ENCODE assay signal across 1 cellular context in the genomic region with DNA sequence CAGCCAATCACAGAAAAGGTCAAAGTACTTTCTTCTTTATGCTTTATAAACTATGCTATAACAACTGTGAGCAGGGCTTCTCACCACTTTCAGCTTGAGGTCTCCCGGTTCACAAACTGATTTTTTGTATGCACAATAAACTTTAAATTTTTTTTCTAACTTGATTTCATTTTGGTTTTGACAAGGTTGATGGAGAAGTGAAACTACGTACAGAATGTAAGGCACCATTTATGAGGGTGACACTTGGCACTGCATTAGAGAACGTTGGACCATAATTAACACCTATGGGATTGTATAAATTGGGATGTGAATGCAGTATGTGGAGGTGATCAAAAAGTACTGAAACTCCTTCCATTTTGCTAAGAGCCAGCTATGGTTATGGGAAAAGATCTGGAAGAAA.
TF ChIP-seq lines count a peak whose summit lies in the region.

No MANE protein-coding gene starts in this region.

TF ChIP-seq in WTC11, 78 proteins besides CTCF, POLR2A, EP300 and RAD21 (continued from another document):
- TF ChIP-seq, protein P1, sequence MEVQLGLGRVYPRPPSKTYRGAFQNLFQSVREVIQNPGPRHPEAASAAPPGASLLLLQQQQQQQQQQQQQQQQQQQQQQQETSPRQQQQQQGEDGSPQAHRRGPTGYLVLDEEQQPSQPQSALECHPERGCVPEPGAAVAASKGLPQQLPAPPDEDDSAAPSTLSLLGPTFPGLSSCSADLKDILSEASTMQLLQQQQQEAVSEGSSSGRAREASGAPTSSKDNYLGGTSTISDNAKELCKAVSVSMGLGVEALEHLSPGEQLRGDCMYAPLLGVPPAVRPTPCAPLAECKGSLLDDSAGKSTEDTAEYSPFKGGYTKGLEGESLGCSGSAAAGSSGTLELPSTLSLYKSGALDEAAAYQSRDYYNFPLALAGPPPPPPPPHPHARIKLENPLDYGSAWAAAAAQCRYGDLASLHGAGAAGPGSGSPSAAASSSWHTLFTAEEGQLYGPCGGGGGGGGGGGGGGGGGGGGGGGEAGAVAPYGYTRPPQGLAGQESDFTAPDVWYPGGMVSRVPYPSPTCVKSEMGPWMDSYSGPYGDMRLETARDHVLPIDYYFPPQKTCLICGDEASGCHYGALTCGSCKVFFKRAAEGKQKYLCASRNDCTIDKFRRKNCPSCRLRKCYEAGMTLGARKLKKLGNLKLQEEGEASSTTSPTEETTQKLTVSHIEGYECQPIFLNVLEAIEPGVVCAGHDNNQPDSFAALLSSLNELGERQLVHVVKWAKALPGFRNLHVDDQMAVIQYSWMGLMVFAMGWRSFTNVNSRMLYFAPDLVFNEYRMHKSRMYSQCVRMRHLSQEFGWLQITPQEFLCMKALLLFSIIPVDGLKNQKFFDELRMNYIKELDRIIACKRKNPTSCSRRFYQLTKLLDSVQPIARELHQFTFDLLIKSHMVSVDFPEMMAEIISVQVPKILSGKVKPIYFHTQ (CRISPR knock-in tag; IDR thresholded peaks at IDR 0.05) = no peak
- TF ChIP-seq, protein P2, sequence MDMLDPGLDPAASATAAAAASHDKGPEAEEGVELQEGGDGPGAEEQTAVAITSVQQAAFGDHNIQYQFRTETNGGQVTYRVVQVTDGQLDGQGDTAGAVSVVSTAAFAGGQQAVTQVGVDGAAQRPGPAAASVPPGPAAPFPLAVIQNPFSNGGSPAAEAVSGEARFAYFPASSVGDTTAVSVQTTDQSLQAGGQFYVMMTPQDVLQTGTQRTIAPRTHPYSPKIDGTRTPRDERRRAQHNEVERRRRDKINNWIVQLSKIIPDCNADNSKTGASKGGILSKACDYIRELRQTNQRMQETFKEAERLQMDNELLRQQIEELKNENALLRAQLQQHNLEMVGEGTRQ (CRISPR knock-in tag; IDR thresholded peaks at IDR 0.05) = no peak
- no peak for TF ChIP-seq JAZF1 (CRISPR knock-in tag; IDR thresholded peaks at IDR 0.05)
- TF ChIP-seq, protein P3, sequence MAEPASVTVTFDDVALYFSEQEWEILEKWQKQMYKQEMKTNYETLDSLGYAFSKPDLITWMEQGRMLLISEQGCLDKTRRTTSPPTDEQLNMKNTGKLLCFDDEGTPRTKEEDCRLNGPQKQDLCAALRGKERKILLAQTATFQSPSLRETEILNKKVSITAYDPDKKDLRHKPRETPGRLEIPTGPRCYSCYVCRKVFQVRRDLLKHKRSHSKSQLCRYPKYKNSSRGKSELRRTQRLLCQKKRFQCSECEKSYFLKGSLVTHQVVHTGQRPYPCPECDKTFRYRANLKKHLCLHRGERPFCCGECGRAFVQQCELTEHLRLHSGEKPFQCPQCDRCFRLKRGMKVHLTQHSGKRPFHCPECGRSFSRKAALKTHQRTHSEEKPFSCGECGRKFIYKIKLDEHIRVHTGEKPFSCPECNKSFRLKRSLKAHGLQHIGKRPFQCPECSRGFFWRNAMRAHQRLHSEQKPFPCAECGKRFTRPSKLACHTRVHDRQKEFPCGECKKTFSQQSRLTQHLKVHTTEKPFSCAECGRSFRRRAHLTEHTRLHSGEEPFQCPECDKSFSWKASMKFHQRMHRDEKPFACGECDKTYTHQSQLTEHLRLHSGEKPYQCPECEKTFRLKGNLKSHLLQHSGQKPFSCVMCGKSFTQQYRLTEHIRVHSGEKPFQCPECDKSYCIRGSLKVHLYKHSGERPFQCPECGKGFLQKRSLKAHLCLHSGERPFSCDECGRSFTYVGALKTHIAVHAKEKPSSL (CRISPR knock-in tag; conservative IDR thresholded peaks at IDR 0.05) = no peak
- TF ChIP-seq, protein P4, sequence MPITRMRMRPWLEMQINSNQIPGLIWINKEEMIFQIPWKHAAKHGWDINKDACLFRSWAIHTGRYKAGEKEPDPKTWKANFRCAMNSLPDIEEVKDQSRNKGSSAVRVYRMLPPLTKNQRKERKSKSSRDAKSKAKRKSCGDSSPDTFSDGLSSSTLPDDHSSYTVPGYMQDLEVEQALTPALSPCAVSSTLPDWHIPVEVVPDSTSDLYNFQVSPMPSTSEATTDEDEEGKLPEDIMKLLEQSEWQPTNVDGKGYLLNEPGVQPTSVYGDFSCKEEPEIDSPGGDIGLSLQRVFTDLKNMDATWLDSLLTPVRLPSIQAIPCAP (CRISPR knock-in tag; IDR thresholded peaks at IDR 0.05) = no peak
- TF ChIP-seq FOXK1 (CRISPR knock-in tag; IDR thresholded peaks at IDR 0.05) = no peak
- TF ChIP-seq ETV6 (CRISPR knock-in tag; IDR thresholded peaks at IDR 0.05) = no peak
- TF ChIP-seq, protein P5, sequence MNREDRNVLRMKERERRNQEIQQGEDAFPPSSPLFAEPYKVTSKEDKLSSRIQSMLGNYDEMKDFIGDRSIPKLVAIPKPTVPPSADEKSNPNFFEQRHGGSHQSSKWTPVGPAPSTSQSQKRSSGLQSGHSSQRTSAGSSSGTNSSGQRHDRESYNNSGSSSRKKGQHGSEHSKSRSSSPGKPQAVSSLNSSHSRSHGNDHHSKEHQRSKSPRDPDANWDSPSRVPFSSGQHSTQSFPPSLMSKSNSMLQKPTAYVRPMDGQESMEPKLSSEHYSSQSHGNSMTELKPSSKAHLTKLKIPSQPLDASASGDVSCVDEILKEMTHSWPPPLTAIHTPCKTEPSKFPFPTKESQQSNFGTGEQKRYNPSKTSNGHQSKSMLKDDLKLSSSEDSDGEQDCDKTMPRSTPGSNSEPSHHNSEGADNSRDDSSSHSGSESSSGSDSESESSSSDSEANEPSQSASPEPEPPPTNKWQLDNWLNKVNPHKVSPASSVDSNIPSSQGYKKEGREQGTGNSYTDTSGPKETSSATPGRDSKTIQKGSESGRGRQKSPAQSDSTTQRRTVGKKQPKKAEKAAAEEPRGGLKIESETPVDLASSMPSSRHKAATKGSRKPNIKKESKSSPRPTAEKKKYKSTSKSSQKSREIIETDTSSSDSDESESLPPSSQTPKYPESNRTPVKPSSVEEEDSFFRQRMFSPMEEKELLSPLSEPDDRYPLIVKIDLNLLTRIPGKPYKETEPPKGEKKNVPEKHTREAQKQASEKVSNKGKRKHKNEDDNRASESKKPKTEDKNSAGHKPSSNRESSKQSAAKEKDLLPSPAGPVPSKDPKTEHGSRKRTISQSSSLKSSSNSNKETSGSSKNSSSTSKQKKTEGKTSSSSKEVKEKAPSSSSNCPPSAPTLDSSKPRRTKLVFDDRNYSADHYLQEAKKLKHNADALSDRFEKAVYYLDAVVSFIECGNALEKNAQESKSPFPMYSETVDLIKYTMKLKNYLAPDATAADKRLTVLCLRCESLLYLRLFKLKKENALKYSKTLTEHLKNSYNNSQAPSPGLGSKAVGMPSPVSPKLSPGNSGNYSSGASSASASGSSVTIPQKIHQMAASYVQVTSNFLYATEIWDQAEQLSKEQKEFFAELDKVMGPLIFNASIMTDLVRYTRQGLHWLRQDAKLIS (CRISPR knock-in tag; IDR thresholded peaks at IDR 0.05; ENCODE audit: borderline replicate concordance) = no peak
- TF ChIP-seq NR1H2 (CRISPR knock-in tag; IDR thresholded peaks at IDR 0.05) = no peak
